In genomic region chr11:72711141-72711540, GRCh38 we compare ENCODE assay signal across 27 cellular contexts. TPM values are rescaled to one million over a fixed set of nuclear protein-coding genes. Genes with fewer than 3 reads are reported as not detected.
"Had no signal": no experiment of that assay in that cellular context is flagged by ENCODE, and none has a peak within 500 bp of the region (broad histone marks: within the 10 kb centered on the region; RNA-seq: fewer than 3 reads in every experiment).

No MANE protein-coding gene starts in this region.

- H3K27ac ChIP-seq: brain microvascular endothelial cell, foreskin keratinocyte, left lung, lower lobe of right lung, WERI-Rb-1 had no signal

- H3K4me3 Mint-ChIP-seq: activated naive CD4-positive, alpha-beta T cell treated with anti-CD3 and anti-CD28 coated beads, Interleukin-2, amount 10 ng/mL, durations not matched to agents 7 days and 5 days; T-helper 1 cell treated with Interleukin-12 subunit alpha and Interleukin-12 subunit beta and Interleukin-4 antibody, amounts not matched to agents 30 μg/mL and 1 μg/mL, for 36 hours had no signal

- ATAC-seq: esophagus mucosa, foreskin keratinocyte, heart right ventricle, left lung, lower lobe of right lung, right cardiac atrium had no signal

- DNase-seq: activated CD4-positive, alpha-beta T cell treated with anti-CD3 and anti-CD28 coated beads, Interleukin-2, amount 50 U/mL, for 1 hour; activated CD4-positive, CD25-positive, alpha-beta regulatory T cell treated with anti-CD3 and anti-CD28 coated beads, Interleukin-2, amount 50 U/mL, for 72 hours; activated effector memory CD4-positive, alpha-beta T cell treated with anti-CD3 and anti-CD28 coated beads, Interleukin-2, amount 50 U/mL, for 16 hours; activated naive CD4-positive, alpha-beta T cell treated with anti-CD3 and anti-CD28 coated beads, Interleukin-2, amount 10 ng/mL, durations not matched to agents 7 days and 5 days; activated T-cell treated with anti-CD3 and anti-CD28 coated beads for 4 hours; amniotic stem cell; brain microvascular endothelial cell; cortex of kidney; foreskin keratinocyte; heart right ventricle; lower lobe of right lung; mesenchymal stem cell; occipital lobe; posterior cingulate gyrus; stimulated activated CD4-positive, alpha-beta T cell treated with anti-CD3 and anti-CD28 coated beads, Interleukin-15, amount 100 ng/mL, for 24 hours; stimulated activated CD4-positive, alpha-beta T cell treated with anti-CD3 and anti-CD28 coated beads, Interleukin-2, amount 100 ng/mL, for 24 hours; stimulated activated naive CD4-positive, alpha-beta T cell treated with Interleukin-2 at 50 U/mL for 16 hours; SW 1271; T1000; WERI-Rb-1 had no signal

- H3K9me3 ChIP-seq: heart right ventricle, left lung, lower lobe of right lung, tibial nerve had no signal

- H3K27ac Mint-ChIP-seq: activated naive CD4-positive, alpha-beta T cell treated with anti-CD3 and anti-CD28 coated beads, Interleukin-2, amount 10 ng/mL, durations not matched to agents 7 days and 5 days; T-helper 1 cell treated with Interleukin-12 subunit alpha and Interleukin-12 subunit beta and Interleukin-4 antibody, amounts not matched to agents 30 μg/mL and 1 μg/mL, for 36 hours had no signal

- H3K9me3 Mint-ChIP-seq: activated naive CD4-positive, alpha-beta T cell treated with anti-CD3 and anti-CD28 coated beads, Interleukin-2, amount 10 ng/mL, durations not matched to agents 7 days and 5 days; nephron; T-helper 1 cell treated with Interleukin-12 subunit alpha and Interleukin-12 subunit beta and Interleukin-4 antibody, amounts not matched to agents 30 μg/mL and 1 μg/mL, for 36 hours had no signal

- H3K4me1 ChIP-seq: foreskin keratinocyte had no signal

- H3K27me3 Mint-ChIP-seq: activated naive CD4-positive, alpha-beta T cell treated with anti-CD3 and anti-CD28 coated beads, Interleukin-2, amount 10 ng/mL, durations not matched to agents 7 days and 5 days had no signal

- H3K4me3 ChIP-seq: heart right ventricle, left lung, lower lobe of right lung, tibial nerve had no signal

- H3K27me3 ChIP-seq: brain microvascular endothelial cell, foreskin keratinocyte, heart right ventricle, left lung, tibial nerve had no signal

RNA-seq across cellular contexts. Expression of gene PDE2A, which starts 36.9 kb away (rescaled TPM):
- total RNA-seq: chondrocyte had no signal
